8 cellular contexts compared by ENCODE assay signal in the genomic region with DNA sequence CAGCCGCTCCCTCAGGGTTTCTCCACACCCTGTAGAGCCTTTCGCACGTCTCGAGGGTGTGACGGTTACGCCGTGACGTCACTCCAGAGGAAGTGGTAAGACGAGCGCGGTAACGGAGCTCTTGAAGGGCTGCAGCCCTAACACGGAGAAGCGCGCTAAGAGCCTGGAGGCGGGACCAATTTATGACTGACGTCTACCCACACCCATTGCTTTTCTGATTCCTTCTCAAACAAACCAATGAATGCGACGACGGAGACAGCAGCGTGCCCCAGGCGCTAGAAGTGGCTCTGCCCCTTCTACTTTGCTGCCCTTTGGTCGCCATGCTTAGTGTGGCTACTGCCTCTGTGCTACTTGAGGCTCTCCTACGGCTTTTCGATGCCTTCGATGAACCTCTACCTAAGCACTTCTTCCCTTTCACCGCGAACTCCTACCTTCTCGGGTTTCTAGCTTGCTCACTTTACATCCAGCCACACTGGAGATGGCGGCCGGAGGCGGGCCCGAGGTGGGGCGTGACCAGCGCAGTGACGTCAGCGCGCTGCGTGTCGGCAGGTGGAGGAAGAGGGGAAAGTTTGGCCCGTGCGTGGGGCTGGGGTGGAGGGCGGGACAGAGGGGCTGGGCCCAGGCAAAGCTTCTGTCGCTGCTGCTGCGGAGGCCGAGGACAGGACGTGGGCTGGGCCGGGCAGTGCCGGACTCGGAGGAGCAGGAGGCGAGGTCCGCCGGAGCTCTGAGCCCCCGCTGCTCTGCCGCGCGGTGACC. TPM values are rescaled to one million over a fixed set of nuclear protein-coding genes. Genes with fewer than 3 reads are reported as not detected.
DNase-seq lines count a peak whose midpoint lies in the region; ATAC-seq, FAIRE-seq and TF ChIP-seq lines count a peak whose summit lies in the region.

A gene (plus strand): TSS at position 572 of the 756 bp plus-strand sequence. CDS start 340 bp downstream, outside the sequence.

- H4K8ac ChIP-seq in trophoblast cell (ENCODE audit: low read depth, low read length): peak within 1 kb of the TSS; percentile 92

- peak; percentile 80 for TF ChIP-seq EP300 in transverse colon (IDR thresholded peaks at IDR 0.05; ENCODE audit: low read depth)

- peak within 1 kb of the TSS; percentile 55 for H2AK5ac ChIP-seq in trophoblast cell (ENCODE audit: low read length)

- peak within 1 kb of the TSS; percentile 90 for H3K4ac ChIP-seq in trophoblast cell (ENCODE audit: low read depth, low read length)

- H3K27ac ChIP-seq in adrenal gland (peak within 1 kb of the TSS; percentile 83 to 99 (median 96)), trophoblast cell (ENCODE audit: low read depth, low read length) (peak within 1 kb of the TSS; percentile 86), transverse colon (peak within 1 kb of the TSS; percentile 93 to 97 (median 96))

- peak within 1 kb of the TSS; percentile 83 for H3K18ac ChIP-seq in trophoblast cell (ENCODE audit: low read length)

- peak within 1 kb of the TSS; percentile 65 for H4K12ac ChIP-seq in trophoblast cell (ENCODE audit: low read depth, low read length)

- WGBS in adrenal gland, 4 donors: 0 to 1% (median 0%) methylated on average over 19 to 57 of the region's 57 CpGs
- WGBS in trophoblast cell (ENCODE audit: extremely low coverage, insufficient coverage, insufficient read length): no CpG with 5 or more reads among the region's 57 CpGs
- WGBS in transverse colon (ENCODE audit: low coverage in 1 of 2), 2 donors: 0% methylated on average over 3 to 49 of the region's 57 CpGs

- DNase-seq in GM12891 (ENCODE audit: insufficient read length, low spot score) (peak; percentile 84), NCI-H146 (lab: John Stamatoyannopoulos, UW) (peak; percentile 99), T-helper 1 cell (peak; percentile 91 to 100 (median 94)), adrenal gland (peak; percentile 99 to 100 (median 100)), cardiac septum (ENCODE audit: low spot score) (peak; percentile 99), trophoblast cell (peak; percentile 100), transverse colon (peak; percentile 100)

- H2BK120ac ChIP-seq in trophoblast cell (ENCODE audit: insufficient read depth, low read length, poor library complexity): peak within 1 kb of the TSS; percentile 66

- H3K79me1 ChIP-seq in trophoblast cell (ENCODE audit: low read length): peaks cover 15% of the 10 kb centered on the region

- peak within 1 kb of the TSS; percentile 93 for H3K9ac ChIP-seq in trophoblast cell (ENCODE audit: low read length)

- H3K23ac ChIP-seq in trophoblast cell (ENCODE audit: low read length): no peak within 1 kb of the TSS

- H3K27me3 ChIP-seq in adrenal gland (no peaks in the 10 kb centered on the region), trophoblast cell (ENCODE audit: insufficient read depth, low read length) (no peaks in the 10 kb centered on the region), transverse colon (no peaks in the 10 kb centered on the region)

- H3K4me3 ChIP-seq in adrenal gland: peak within 1 kb of the TSS; percentile 51 to 99 (median 74)
- peak within 1 kb of the TSS; percentile 95 for H3K4me3 ChIP-seq in trophoblast cell (ENCODE audit: low read depth, low read length)
- peak within 1 kb of the TSS; percentile 57 to 81 (median 68) for H3K4me3 ChIP-seq in transverse colon

- intact Hi-C loops in adrenal gland (cut with DNase I) (no loop called here), cardiac septum (cut with DNase I) (loop anchor here (1.0 to 10.0 kb wide), 2 partner anchors 28 to 290 kb away; a partner anchor contains a TSS), transverse colon (cut with DNase I; ENCODE audit: low total_unique reads) (no loop called here)

- no peaks in the 10 kb centered on the region for H3K36me3 ChIP-seq in adrenal gland (replicated peaks in 1 of 2)
- no peaks in the 10 kb centered on the region for H3K36me3 ChIP-seq in trophoblast cell (ENCODE audit: control insufficient read depth in 1 of 2, insufficient read depth in 2 of 2, low read length in 2 of 2)
- no peaks in the 10 kb centered on the region for H3K36me3 ChIP-seq in transverse colon

- peak; percentile 98 for FAIRE-seq in GM12891 (lab: Jason Lieb, UNC)

- H3K14ac ChIP-seq in trophoblast cell (ENCODE audit: low read length): peak within 1 kb of the TSS; percentile 87

- peak; percentile 95 for ATAC-seq in HG02840 (IDR thresholded peaks at IDR 0.05; ENCODE audit: low FRiP score, unreplicated experiment)

- TF ChIP-seq POLR2A in GM12891 (IDR thresholded peaks at IDR 0.05; ENCODE audit: low read depth, low read length) (peak; percentile 41), adrenal gland (IDR thresholded peaks at IDR 0.05) (peak; percentile 89 to 93), transverse colon (IDR thresholded peaks at IDR 0.05) (peak; percentile 97)

- peak within 1 kb of the TSS; percentile 93 for H4K91ac ChIP-seq in trophoblast cell (ENCODE audit: low read depth, low read length)

- H2BK5ac ChIP-seq in trophoblast cell (ENCODE audit: low read depth, low read length, poor library complexity): peak within 1 kb of the TSS; percentile 82

- no peaks in the 10 kb centered on the region for H3K9me3 ChIP-seq in adrenal gland (replicated peaks in 1 of 3)
- H3K9me3 ChIP-seq in trophoblast cell (ENCODE audit: insufficient read depth, low read depth, low read length): no peaks in the 10 kb centered on the region
- no peaks in the 10 kb centered on the region for H3K9me3 ChIP-seq in transverse colon

- no peak for TF ChIP-seq CTCF in adrenal gland (IDR thresholded peaks at IDR 0.05)
- no peak for TF ChIP-seq CTCF in transverse colon (IDR thresholded peaks at IDR 0.05)

- peak within 1 kb of the TSS; percentile 81 for H2AFZ ChIP-seq in trophoblast cell (ENCODE audit: insufficient read depth, low read length, poor library complexity)

- no peak within 1 kb of the TSS for H2BK12ac ChIP-seq in trophoblast cell (ENCODE audit: low read length)

- peaks cover 19% of the 10 kb centered on the region for H3K79me2 ChIP-seq in trophoblast cell (ENCODE audit: control insufficient read depth, insufficient read depth, low read length, poor library complexity)

- H3K4me1 ChIP-seq in adrenal gland (replicated peaks in 1 of 2) (peaks cover 10 to 38% of the 10 kb centered on the region in 2 donors), trophoblast cell (ENCODE audit: control insufficient read depth in 1 of 2, insufficient read depth in 2 of 2, low read length in 2 of 2) (peaks cover 0 to 4% of the 10 kb centered on the region in 2 experiments), transverse colon (peaks cover 8 to 35% (median 18%) of the 10 kb centered on the region in 4 donors)

- in situ Hi-C loops in transverse colon (cut with MboI; ENCODE audit: low pct_ligation_motif_present in 1 of 4, low pct_unique_long_range_greater_than_20kb in 1 of 4, low sequenced_read_pairs in 3 of 4): no loop called here

- peak within 1 kb of the TSS; percentile 93 for H3K4me2 ChIP-seq in trophoblast cell (ENCODE audit: low read length)

TF ChIP-seq in GM12891, 5 proteins besides CTCF, POLR2A, EP300 and RAD21:
- TF ChIP-seq POLR2AphosphoS5 (IDR thresholded peaks at IDR 0.05; ENCODE audit: low read depth, low read length) (peak; percentile 78), POU2F2 (IDR thresholded peaks at IDR 0.05; ENCODE audit: low read depth, low read length) (no peak), SPI1 (IDR thresholded peaks at IDR 0.05; ENCODE audit: low read depth, low read length) (peak; percentile 64), PAX5 (IDR thresholded peaks at IDR 0.05; ENCODE audit: insufficient read depth, low read length, severe bottlenecking) (peak; percentile 5), TAF1 (IDR thresholded peaks at IDR 0.05; ENCODE audit: low read depth, low read length) (peak; percentile 39; the same call in 1 of the 2 replicates)

RNA-seq across cellular contexts. Expression of the gene that starts here (rescaled TPM):
- polyA plus RNA-seq in GM12891 (2012; ENCODE audit: low read depth, missing spikeins): 27.1 TPM
- total RNA-seq in adrenal gland (10 to 100 TPM; 23.9 to 47.5 (median 33.9) TPM), cardiac septum (30.6 TPM), transverse colon (10 to 100 TPM; 35.9 to 47.9 (median 43.5) TPM)
- polyA plus RNA-seq in adrenal gland: 10 to 100 TPM; 14.8 to 38.9 (median 19.1) TPM
- 26.2 and 26.5 TPM in 2 replicates for polyA plus RNA-seq in trophoblast cell (2013)

Comparison
In these comparisons a context has a peak if more than half of its experiments do, and no peak if none do; other contexts are left out.
1. Peak in every context shown above with its lines: DNase-seq, ATAC-seq, H3K4me3 ChIP-seq and H3K27ac ChIP-seq.
2. POLR2A ChIP-seq: peak in every context shown above with its lines; median percentile 97 in transverse colon; 91 in adrenal gland; 41 in GM12891.